ENCODE assay signal across 18 cellular contexts in genomic region chr3:70726966-70727365, GRCh38.
DNase-seq lines count a peak whose midpoint lies in the region; ATAC-seq and TF ChIP-seq lines count a peak whose summit lies in the region.
"Had no signal": no experiment of that assay in that cellular context is flagged by ENCODE, and none has a peak within 500 bp of the region (broad histone marks: within the 10 kb centered on the region; RNA-seq: fewer than 3 reads in every experiment).

No MANE protein-coding gene starts in this region.

- no peak for TF ChIP-seq CTCF in fibroblast of the aortic adventitia (IDR thresholded peaks at IDR 0.05; ENCODE audit: insufficient read depth, low read length)
- TF ChIP-seq CTCF in lower leg skin (IDR thresholded peaks at IDR 0.05) = no peak

- 81 to 88% methylated on average over 2 of the region's 2 CpGs for WGBS in lower leg skin, 2 donors

- intact Hi-C loops in lower leg skin (cut with DNase I; ENCODE audit: low total_unique reads) = no loop called here

- H3K27ac ChIP-seq in SJSA1 = peak overlapping the region; percentile 83
- H3K27ac ChIP-seq: hepatocyte, Peyer's patch, right lobe of liver had no signal

- peaks cover 44% of the 10 kb centered on the region for H3K4me1 ChIP-seq in SJSA1 (replicated peaks)
- peaks cover 13% of the 10 kb centered on the region for H3K4me1 ChIP-seq in HAP-1
- H3K4me1 ChIP-seq: Peyer's patch, right lobe of liver had no signal

- TF ChIP-seq POLR2A in lower leg skin (IDR thresholded peaks at IDR 0.05) = no peak

- no peaks in the 10 kb centered on the region for H3K9me3 ChIP-seq in SJSA1 (replicated peaks)
- no peaks in the 10 kb centered on the region for H3K9me3 ChIP-seq in HAP-1
- H3K9me3 ChIP-seq: Peyer's patch, right lobe of liver had no signal

- DNase-seq in A172 (ENCODE audit: low spot score) = peak; percentile 16
- DNase-seq in GM04503 (ENCODE audit: low read depth) = peak; percentile 20
- DNase-seq in SJSA1 (ENCODE audit: low read depth in 1 of 2, low spot score in 2 of 2) = peak in 1 of 2 experiments; percentile 90
- peak; percentile 11 for DNase-seq in fibroblast of the aortic adventitia (ENCODE audit: low read depth)
- no peak for DNase-seq in activated CD8-positive, alpha-beta memory T cell treated with anti-CD3 and anti-CD28 coated beads for 24 hours
- no peak for DNase-seq in lower leg skin (ENCODE audit: low spot score in 2 of 2)
- DNase-seq in HAP-1 (ENCODE audit: low spot score in 2 of 2) = no peak
- DNase-seq: activated naive CD4-positive, alpha-beta T cell treated with anti-CD3 and anti-CD28 coated beads, Interleukin-2, amount 50 U/mL, for 16 hours; CD8-positive, alpha-beta memory T cell; effector CD4-positive, alpha-beta T cell; left colon; MV-4-11; NCI-H2107; NCI-H82; Peyer's patch; right lobe of liver had no signal

- H3K36me3 ChIP-seq in SJSA1 (no peaks in the 10 kb centered on the region), HAP-1 (replicated peaks) (no peaks in the 10 kb centered on the region)
- H3K36me3 ChIP-seq: Peyer's patch, right lobe of liver had no signal

- H3K27me3 ChIP-seq in SJSA1 (replicated peaks) = no peaks in the 10 kb centered on the region
- no peaks in the 10 kb centered on the region for H3K27me3 ChIP-seq in HAP-1 (ENCODE audit: low read depth)
- H3K27me3 ChIP-seq: hepatocyte, Peyer's patch, right lobe of liver had no signal

- H3K4me3 ChIP-seq in SJSA1 (no peak overlapping the region), fibroblast of the aortic adventitia (ENCODE audit: low read depth, low read length) (no peak overlapping the region), lower leg skin (ENCODE audit: low read depth, poor library complexity, severe bottlenecking) (no peak overlapping the region), HAP-1 (no peak overlapping the region)
- H3K4me3 ChIP-seq: hepatocyte, Peyer's patch, right lobe of liver had no signal

- no peak for ATAC-seq in HG02973 (IDR thresholded peaks at IDR 0.05; ENCODE audit: unreplicated experiment)
- ATAC-seq: left colon, right lobe of liver had no signal

- in situ Hi-C loops in HAP-1 (cut with MboI; ENCODE audit: low sequenced_read_pairs) = no loop called here

Comparison
In these comparisons a context has a peak if more than half of its experiments do, and no peak if none do; other contexts are left out.
1. DNase-seq: peak in A172 (single experiment), GM04503 (single experiment) and fibroblast of the aortic adventitia (single experiment); none in activated CD8-positive, alpha-beta memory T cell treated with anti-CD3 and anti-CD28 coated beads for 24 hours (single experiment), lower leg skin (0 of 2) and HAP-1 (0 of 2).